ENCODE assay signal across 1 cellular context in the genomic region with DNA sequence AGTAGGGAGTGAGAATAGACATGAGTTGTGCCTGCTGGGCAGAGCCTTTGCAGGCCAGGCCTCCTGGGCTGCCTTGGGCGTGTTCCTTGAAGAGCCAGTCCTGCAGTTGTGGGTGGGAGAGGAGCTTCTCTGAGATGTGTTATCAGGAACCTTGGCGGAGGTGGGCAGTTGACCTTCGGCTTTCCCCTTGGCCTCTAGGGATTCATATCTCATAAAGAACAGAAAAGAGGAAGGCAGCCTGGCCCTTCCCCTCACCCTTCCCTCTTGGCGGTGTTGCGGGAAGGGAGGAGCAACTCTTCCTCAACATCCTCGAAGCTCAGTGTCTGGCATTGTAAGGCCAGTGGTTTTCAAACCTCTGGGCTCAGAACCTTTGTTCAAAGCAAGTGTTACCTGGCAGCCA.
TF ChIP-seq lines count a peak whose summit lies in the region.

No MANE protein-coding gene starts in this region.

TF ChIP-seq in K562, 482 proteins besides CTCF, POLR2A, EP300 and RAD21 (continued from another document):
- TF ChIP-seq CHCHD3 (CRISPR knock-in tag; IDR thresholded peaks at IDR 0.05), result no peak
- TF ChIP-seq ZNF324 (CRISPR knock-in tag; IDR thresholded peaks at IDR 0.05), result no peak
- TF ChIP-seq L3MBTL2 (IDR thresholded peaks at IDR 0.05), result peak; percentile 51; the same call in 1 of the 2 replicates
- peak; percentile 93 for TF ChIP-seq SPI1 (IDR thresholded peaks at IDR 0.05; ENCODE audit: borderline replicate concordance, low read depth, low read length)
- TF ChIP-seq CXXC5 (CRISPR knock-in tag; IDR thresholded peaks at IDR 0.05), result 0 out of 2 replicates have a peak, but pooled peaks have one; percentile 21
- no peak for TF ChIP-seq ZKSCAN3 (CRISPR knock-in tag; IDR thresholded peaks at IDR 0.05)
- TF ChIP-seq ZNF445 (CRISPR knock-in tag; IDR thresholded peaks at IDR 0.05; ENCODE audit: low read depth), result no peak
- TF ChIP-seq MYC (IDR thresholded peaks at IDR 0.05; ENCODE audit: low read depth, low read length), result no peak
- no peak for TF ChIP-seq MYC (CRISPR knock-in tag; IDR thresholded peaks at IDR 0.05; ENCODE audit: borderline replicate concordance, low read depth)
- no peak for TF ChIP-seq SAFB2 (IDR thresholded peaks at IDR 0.05; ENCODE audit: borderline replicate concordance, low read depth, low read length, severe bottlenecking)
- TF ChIP-seq, protein P1, sequence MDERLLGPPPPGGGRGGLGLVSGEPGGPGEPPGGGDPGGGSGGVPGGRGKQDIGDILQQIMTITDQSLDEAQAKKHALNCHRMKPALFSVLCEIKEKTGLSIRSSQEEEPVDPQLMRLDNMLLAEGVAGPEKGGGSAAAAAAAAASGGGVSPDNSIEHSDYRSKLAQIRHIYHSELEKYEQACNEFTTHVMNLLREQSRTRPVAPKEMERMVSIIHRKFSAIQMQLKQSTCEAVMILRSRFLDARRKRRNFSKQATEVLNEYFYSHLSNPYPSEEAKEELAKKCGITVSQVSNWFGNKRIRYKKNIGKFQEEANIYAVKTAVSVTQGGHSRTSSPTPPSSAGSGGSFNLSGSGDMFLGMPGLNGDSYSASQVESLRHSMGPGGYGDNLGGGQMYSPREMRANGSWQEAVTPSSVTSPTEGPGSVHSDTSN (CRISPR knock-in tag; IDR thresholded peaks at IDR 0.05; ENCODE audit: low read depth), result no peak
- TF ChIP-seq, protein P1 (tag; conservative IDR thresholded peaks at IDR 0.05; ENCODE audit: low read depth), result no peak
- TF ChIP-seq OTX1 (CRISPR knock-in tag; IDR thresholded peaks at IDR 0.05), result no peak
- no peak for TF ChIP-seq PHTF2 (CRISPR knock-in tag; IDR thresholded peaks at IDR 0.05)
- TF ChIP-seq ZNF280A (IDR thresholded peaks at IDR 0.05; ENCODE audit: low read depth, partially characterized antibody), result no peak
- TF ChIP-seq CTBP1 (IDR thresholded peaks at IDR 0.05; ENCODE audit: borderline replicate concordance), result peak; percentile 72
- peak; percentile 85 for TF ChIP-seq ESRRA (IDR thresholded peaks at IDR 0.05; ENCODE audit: borderline replicate concordance, low read depth)
- TF ChIP-seq RCOR1 (IDR thresholded peaks at IDR 0.05; ENCODE audit: borderline replicate concordance in 1 of 2, low read depth in 2 of 2, low read length in 2 of 2), result 0 out of 4 replicates have a peak, but pooled peaks of 1 of the 2 experiments have one; percentile 22
- TF ChIP-seq CBFA2T3 (IDR thresholded peaks at IDR 0.05), result peak; percentile 15; the same call in 1 of the 2 replicates
- TF ChIP-seq, protein P2, sequence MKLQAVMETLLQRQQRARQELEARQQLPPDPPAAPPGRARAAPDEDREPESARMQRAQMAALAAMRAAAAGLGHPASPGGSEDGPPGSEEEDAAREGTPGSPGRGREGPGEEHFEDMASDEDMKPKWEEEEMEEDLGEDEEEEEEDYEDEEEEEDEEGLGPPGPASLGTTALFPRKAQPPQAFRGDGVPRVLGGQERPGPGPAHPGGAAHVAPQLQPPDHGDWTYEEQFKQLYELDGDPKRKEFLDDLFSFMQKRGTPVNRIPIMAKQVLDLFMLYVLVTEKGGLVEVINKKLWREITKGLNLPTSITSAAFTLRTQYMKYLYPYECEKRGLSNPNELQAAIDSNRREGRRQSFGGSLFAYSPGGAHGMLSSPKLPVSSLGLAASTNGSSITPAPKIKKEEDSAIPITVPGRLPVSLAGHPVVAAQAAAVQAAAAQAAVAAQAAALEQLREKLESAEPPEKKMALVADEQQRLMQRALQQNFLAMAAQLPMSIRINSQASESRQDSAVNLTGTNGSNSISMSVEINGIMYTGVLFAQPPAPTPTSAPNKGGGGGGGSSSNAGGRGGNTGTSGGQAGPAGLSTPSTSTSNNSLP (IDR thresholded peaks at IDR 0.05; ENCODE audit: borderline replicate concordance, low read depth, low read length), result no peak
- no peak for TF ChIP-seq NFATC3 (IDR thresholded peaks at IDR 0.05)
- no peak for TF ChIP-seq RBM14 (IDR thresholded peaks at IDR 0.05; ENCODE audit: borderline replicate concordance, insufficient read depth, low read depth, low read length)
- TF ChIP-seq MEF2D (tag; conservative IDR thresholded peaks at IDR 0.05; ENCODE audit: low read depth), result no peak
- no peak for TF ChIP-seq IRF1 (CRISPR knock-in tag; IDR thresholded peaks at IDR 0.05; ENCODE audit: borderline replicate concordance)
- TF ChIP-seq NR2C1 (IDR thresholded peaks at IDR 0.05), result no peak
- TF ChIP-seq NR2C1 (tag; IDR thresholded peaks at IDR 0.05), result peak; percentile 40; the same call in 1 of the 2 replicates
- no peak for TF ChIP-seq ZBTB49 (CRISPR knock-in tag; IDR thresholded peaks at IDR 0.05; ENCODE audit: borderline replicate concordance)
- no peak for TF ChIP-seq TRIM28 (IDR thresholded peaks at IDR 0.05)
- peak; percentile 21; the same call in 1 of the 2 replicates for TF ChIP-seq ZEB2 (IDR thresholded peaks at IDR 0.05)
- peak; percentile 25; the same call in 1 of the 2 replicates for TF ChIP-seq SOX6 (IDR thresholded peaks at IDR 0.05)
